In the genomic region with DNA sequence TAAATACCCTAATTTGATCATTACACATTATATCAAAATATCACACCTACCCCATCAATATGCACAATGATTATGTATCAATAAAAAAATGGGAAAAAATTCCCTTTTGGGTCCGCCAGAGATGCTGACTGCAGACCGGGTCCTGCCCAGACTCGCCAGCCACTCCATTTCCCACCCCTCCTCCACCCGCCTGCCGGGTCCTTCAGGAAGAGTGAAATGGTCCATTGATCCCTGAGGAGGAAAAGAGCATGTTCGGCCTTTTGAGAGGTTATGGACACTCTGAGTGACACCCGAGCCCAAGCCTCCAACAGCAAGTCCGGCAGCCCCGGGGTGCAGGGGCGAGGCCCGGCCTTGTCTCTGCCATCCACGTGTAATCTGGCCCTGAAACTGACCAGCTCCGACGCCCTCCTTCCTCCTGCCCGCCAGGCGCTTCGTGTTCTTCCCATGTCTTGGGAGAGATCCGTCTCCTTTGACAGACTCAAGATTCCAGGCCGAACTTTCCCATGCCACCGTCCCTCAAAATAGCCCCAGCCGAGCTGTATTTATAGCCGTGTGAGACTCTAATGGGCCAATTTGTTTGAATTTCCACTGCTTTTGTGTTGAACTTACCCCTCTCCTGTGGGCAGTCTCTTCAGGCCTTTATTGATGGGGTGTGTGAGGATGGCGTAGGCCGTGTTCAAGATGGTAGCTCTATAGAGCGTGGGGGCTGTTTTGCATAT, we compare ENCODE assay signal across 9 cellular contexts.
A peak's percentile ranks its signal among the peaks of the same experiment; 100 is the strongest.
DNase-seq lines count a peak whose midpoint lies in the region; ATAC-seq and TF ChIP-seq lines count a peak whose summit lies in the region.
"Had no signal": no experiment of that assay in that cellular context is flagged by ENCODE, and none has a peak within 500 bp of the region (broad histone marks: within the 10 kb centered on the region; RNA-seq: fewer than 3 reads in every experiment).

No MANE protein-coding gene starts in this region.

- CTCF ChIA-PET in MCF 10A (lab: Yijun Ruan, JAX) = interaction anchor here (0.6 to 1.2 kb wide), 5 partner anchors 127 to 1047 kb away, joined by 3 to 4 read pairs (median 3); no protein-coding TSS in a partner anchor

- H3K4me1 Mint-ChIP-seq in MCF 10A (ENCODE audit: insufficient read depth, unreplicated experiment) = peaks cover 36% of the 10 kb centered on the region

- BruUV-seq in MCF 10A (replicated peaks; lab: Mats Ljungman, UMichigan) = no TSS peak

- H3K27ac ChIP-seq in breast epithelium = peak overlapping the region; percentile 21 to 46
- peak overlapping the region; percentile 55 to 71 (median 62) for H3K27ac ChIP-seq in esophagus muscularis mucosa (replicated peaks in 1 of 4)
- H3K27ac ChIP-seq in neuronal stem cell (replicated peaks; ENCODE audit: low read length) = no peak overlapping the region
- H3K27ac ChIP-seq in vagina = peak overlapping the region; percentile 50

- H3K4me3 ChIP-seq in breast epithelium = no peak overlapping the region
- no peak overlapping the region for H3K4me3 ChIP-seq in esophagus muscularis mucosa
- no peak overlapping the region for H3K4me3 ChIP-seq in neuronal stem cell (ENCODE audit: low read length in 2 of 2)
- H3K4me3 ChIP-seq in vagina = no peak overlapping the region

- no peak overlapping the region for H3K4ac ChIP-seq in neuronal stem cell (ENCODE audit: low read length)

- TF ChIP-seq CTCF in breast epithelium (IDR thresholded peaks at IDR 0.05) = no peak
- no peak for TF ChIP-seq CTCF in MCF 10A (IDR thresholded peaks at IDR 0.05; ENCODE audit: unreplicated experiment)
- TF ChIP-seq CTCF in esophagus muscularis mucosa (IDR thresholded peaks at IDR 0.05) = no peak
- no peak for TF ChIP-seq CTCF in vagina (IDR thresholded peaks at IDR 0.05)

- no peaks in the 10 kb centered on the region for H3K9me3 Mint-ChIP-seq in MCF 10A (ENCODE audit: unreplicated experiment)

- H3K4me2 ChIP-seq in neuronal stem cell (ENCODE audit: insufficient read depth, low read length, poor library complexity, severe bottlenecking) = no peak overlapping the region

- no peak overlapping the region for H3K4me3 Mint-ChIP-seq in MCF 10A (ENCODE audit: unreplicated experiment)

- no peak overlapping the region for H2BK5ac ChIP-seq in neuronal stem cell (ENCODE audit: low read length)

- no peak overlapping the region for H2AK5ac ChIP-seq in neuronal stem cell (ENCODE audit: low read depth, low read length)

- no peaks in the 10 kb centered on the region for H3K79me1 ChIP-seq in neuronal stem cell (ENCODE audit: low read depth, low read length)

- POLR2A ChIA-PET in MCF 10A (lab: Yijun Ruan, JAX) = interaction anchor here (0.6 to 0.9 kb wide), 3 partner anchors 58 to 888 kb away, joined by 3 to 4 read pairs (median 3); no protein-coding TSS in a partner anchor

- H3K9me3 ChIP-seq in breast epithelium (no peaks in the 10 kb centered on the region), esophagus muscularis mucosa (no peaks in the 10 kb centered on the region), neuronal stem cell (replicated peaks in 1 of 2; ENCODE audit: control insufficient read depth in 2 of 2, insufficient read depth in 1 of 2, low read depth in 1 of 2, low read length in 2 of 2) (no peaks in the 10 kb centered on the region), vagina (no peaks in the 10 kb centered on the region)

- H3K27me3 ChIP-seq in breast epithelium = no peaks in the 10 kb centered on the region
- no peaks in the 10 kb centered on the region for H3K27me3 ChIP-seq in esophagus muscularis mucosa
- H3K27me3 ChIP-seq in neuronal stem cell (ENCODE audit: control insufficient read depth in 3 of 3, insufficient read depth in 3 of 3, low read depth in 1 of 3, low read length in 3 of 3) = peaks cover 0 to 2% (median 0%) of the 10 kb centered on the region in 3 experiments
- no peaks in the 10 kb centered on the region for H3K27me3 ChIP-seq in vagina

- peak overlapping the region; percentile 68 for H3K18ac ChIP-seq in neuronal stem cell (ENCODE audit: low read length)

- no peak overlapping the region for H3K14ac ChIP-seq in neuronal stem cell (ENCODE audit: low read length)

- H3K27me3 Mint-ChIP-seq in MCF 10A (ENCODE audit: insufficient read depth, unreplicated experiment) = no peaks in the 10 kb centered on the region

- H3K9ac ChIP-seq in neuronal stem cell (ENCODE audit: low read depth, low read length, poor library complexity) = no peak overlapping the region

- H2BK12ac ChIP-seq in neuronal stem cell (ENCODE audit: low read length) = no peak overlapping the region

- H2AFZ ChIP-seq in neuronal stem cell (ENCODE audit: low read length) = peak overlapping the region; percentile 43

- H4K91ac ChIP-seq in neuronal stem cell (ENCODE audit: low read depth, low read length, poor library complexity) = no peak overlapping the region

- 71% methylated on average over 23 of the region's 25 CpGs for WGBS in esophagus muscularis mucosa
- WGBS in neuronal stem cell (ENCODE audit: extremely low coverage in 2 of 2, insufficient read length in 2 of 2, insufficient replicate concordance in 1 of 2), 2 donors = no CpG with 5 or more reads among the region's 25 CpGs

- H2BK15ac ChIP-seq in neuronal stem cell (ENCODE audit: low read length) = no peak overlapping the region

- DNase-seq in breast epithelium (ENCODE audit: low spot score in 2 of 2) (no peak), MCF 10A (ENCODE audit: unreplicated experiment) (no peak), esophagus muscularis mucosa (ENCODE audit: extremely low spot score) (no peak), neuronal stem cell (ENCODE audit: low spot score) (no peak), vagina (ENCODE audit: extremely low spot score in 2 of 2) (no peak), T-helper 1 cell (no peak), inferior parietal cortex (ENCODE audit: extremely low spot score) (no peak)
- DNase-seq: effector CD8-positive, alpha-beta T cell had no signal

- no peak for TF ChIP-seq POLR2A in breast epithelium (IDR thresholded peaks at IDR 0.05)
- TF ChIP-seq POLR2A in esophagus muscularis mucosa (IDR thresholded peaks at IDR 0.05; ENCODE audit: low read depth) = no peak
- no peak for TF ChIP-seq POLR2A in vagina (IDR thresholded peaks at IDR 0.05)

- H3K4me1 ChIP-seq in breast epithelium (peaks cover 0 to 3% of the 10 kb centered on the region in 2 donors), esophagus muscularis mucosa (peaks cover 11 to 25% (median 21%) of the 10 kb centered on the region in 4 donors), neuronal stem cell (ENCODE audit: control insufficient read depth in 2 of 2, insufficient read depth in 1 of 2, low read depth in 1 of 2, low read length in 2 of 2) (peaks cover 9 to 29% of the 10 kb centered on the region in 2 donors), vagina (peaks cover 22% of the 10 kb centered on the region)

- H4K8ac ChIP-seq in neuronal stem cell (ENCODE audit: low read depth, low read length) = no peak overlapping the region

- H3K36me3 ChIP-seq in breast epithelium (no peaks in the 10 kb centered on the region), esophagus muscularis mucosa (no peaks in the 10 kb centered on the region), neuronal stem cell (replicated peaks in 1 of 2; ENCODE audit: control insufficient read depth in 2 of 2, insufficient read depth in 2 of 2, low read length in 2 of 2) (no peaks in the 10 kb centered on the region), vagina (no peaks in the 10 kb centered on the region)

- H3K23ac ChIP-seq in neuronal stem cell (ENCODE audit: low read depth, low read length, poor library complexity) = peak overlapping the region; percentile 38

- no peak for TF ChIP-seq EP300 in esophagus muscularis mucosa (IDR thresholded peaks at IDR 0.05)

- ATAC-seq in HG03139 (IDR thresholded peaks at IDR 0.05; ENCODE audit: unreplicated experiment) = no peak

- intact Hi-C loops in breast epithelium (cut with DNase I; ENCODE audit: low total_unique reads) (no loop called here), MCF 10A (cut with micrococcal nuclease) (loop anchor here (1.0 to 10.0 kb wide), 2 partner anchors 113 to 187 kb away; no protein-coding TSS in a partner anchor), esophagus muscularis mucosa (cut with DNase I) (loop anchor here (10.0 kb wide), 1 partner anchor 97 kb away; no protein-coding TSS in a partner anchor), vagina (cut with DNase I) (no loop called here)

- H3K36me3 Mint-ChIP-seq in MCF 10A (ENCODE audit: insufficient read depth, unreplicated experiment) = no peaks in the 10 kb centered on the region

- peak overlapping the region; percentile 8 for H2BK120ac ChIP-seq in neuronal stem cell (ENCODE audit: low read depth, low read length)

- no peak overlapping the region for H3K27ac Mint-ChIP-seq in MCF 10A (ENCODE audit: low read depth, unreplicated experiment)

Comparison
In these comparisons a context has a peak if more than half of its experiments do, and no peak if none do; other contexts are left out.
1. intact Hi-C loops: an anchor here in MCF 10A (1.0 to 10.0 kb wide) and esophagus muscularis mucosa (10.0 kb wide); none called in breast epithelium and vagina.